Comparison of ENCODE assay signal across 12 cellular contexts in the genomic region with DNA sequence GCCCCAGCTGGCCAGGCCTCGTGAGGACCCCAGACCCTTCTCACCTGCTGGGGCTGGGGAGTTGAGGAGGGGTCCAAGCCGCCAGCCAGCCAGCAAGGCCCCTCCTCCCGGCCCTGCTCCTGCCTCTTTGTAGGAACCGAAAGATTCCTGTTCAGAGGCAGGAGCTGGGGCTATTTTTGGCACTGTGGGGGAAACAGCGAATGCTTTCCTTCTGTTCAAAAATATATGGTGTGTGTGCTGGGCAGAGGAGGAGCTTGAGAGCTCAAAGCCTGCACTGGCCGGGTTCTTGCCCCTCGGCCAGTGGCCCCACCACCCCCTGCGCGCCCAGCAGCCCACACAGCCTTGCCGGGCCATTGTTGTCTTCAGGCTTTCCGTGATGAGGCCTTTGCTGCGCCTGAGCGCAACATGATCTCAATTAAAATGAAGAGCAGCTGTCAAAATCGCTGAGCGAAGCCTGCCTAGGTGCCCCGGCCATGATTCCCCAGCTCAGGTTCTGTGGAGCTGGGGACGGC. TPM values are rescaled to one million over a fixed set of nuclear protein-coding genes. Genes with fewer than 3 reads are reported as not detected.
DNase-seq lines count a peak whose midpoint lies in the region; FAIRE-seq and TF ChIP-seq lines count a peak whose summit lies in the region.
"Had no signal": no experiment of that assay in that cellular context is flagged by ENCODE, and none has a peak within 500 bp of the region (broad histone marks: within the 10 kb centered on the region; RNA-seq: fewer than 3 reads in every experiment).

No MANE protein-coding gene starts in this region.

- peaks cover 95% of the 10 kb centered on the region for H3K79me2 ChIP-seq in osteoblast (ENCODE audit: insufficient read depth, low read length)

- WGBS in esophagus squamous epithelium, 2 donors: 53% methylated on average over 7 of the region's 17 CpGs; no CpG with 5 or more reads in 1 of the 2 donors

- H3K4me1 ChIP-seq in esophagus squamous epithelium: peaks cover 35 to 90% (median 35%) of the 10 kb centered on the region in 3 donors
- H3K4me1 ChIP-seq in osteoblast (ENCODE audit: insufficient read depth, low read length): peaks cover 55% of the 10 kb centered on the region

- no peak for FAIRE-seq in RCC 7860 (lab: Jason Lieb, UNC)
- FAIRE-seq: endothelial cell of umbilical vein, GM12892 had no signal

- H3K4me3 ChIP-seq in BJ (ENCODE audit: low read depth, low read length) (0 out of 2 replicates have a peak overlapping the region, but pooled peaks have one; percentile 9), esophagus squamous epithelium (peak overlapping the region in 1 of 4 donors; percentile 9), osteoblast (ENCODE audit: insufficient read depth, low read length) (peak overlapping the region; percentile 37)

- H3K36me3 ChIP-seq in BJ (ENCODE audit: control insufficient read depth, insufficient read depth, low read length): no peaks in the 10 kb centered on the region; the same call in none of the 2 replicates
- no peaks in the 10 kb centered on the region for H3K36me3 ChIP-seq in esophagus squamous epithelium
- no peaks in the 10 kb centered on the region for H3K36me3 ChIP-seq in osteoblast (ENCODE audit: insufficient read depth, low read length)

- H3K27me3 ChIP-seq in BJ (ENCODE audit: control insufficient read depth, insufficient read depth, low read length) (no peaks in the 10 kb centered on the region), esophagus squamous epithelium (no peaks in the 10 kb centered on the region), osteoblast (ENCODE audit: insufficient read depth, low read length) (no peaks in the 10 kb centered on the region)

- DNase-seq in BJ (ENCODE audit: low read depth): no peak
- no peak for DNase-seq in RWPE1 (ENCODE audit: low spot score)
- no peak for DNase-seq in esophagus squamous epithelium (lab: John Stamatoyannopoulos, UW)
- peak; percentile 95 for DNase-seq in osteoblast (ENCODE audit: insufficient read length, low spot score, missing footprints)
- DNase-seq in 8988T: no peak
- no peak for DNase-seq in erythroblast (lab: John Stamatoyannopoulos, UW)
- no peak for DNase-seq in NCI-H2081 (lab: John Stamatoyannopoulos, UW)
- no peak for DNase-seq in RCC 7860 (ENCODE audit: low spot score)
- DNase-seq: activated T-cell treated with anti-CD3 and anti-CD28 coated beads, Interleukin-2, amount 50 U/mL, for 72 hours had no signal

- H2AFZ ChIP-seq in osteoblast (ENCODE audit: low read length): no peak overlapping the region

- TF ChIP-seq POLR2A in esophagus squamous epithelium (IDR thresholded peaks at IDR 0.05): no peak
- no peak for TF ChIP-seq POLR2A in erythroblast (IDR thresholded peaks at IDR 0.05; ENCODE audit: low read length)

- intact Hi-C loops in esophagus squamous epithelium (cut with DNase I): no loop called here

- TF ChIP-seq CTCF in BJ (IDR thresholded peaks at IDR 0.05; ENCODE audit: insufficient read depth, low read depth, low read length) (no peak), RWPE1 (conservative IDR thresholded peaks at IDR 0.05; ENCODE audit: low read depth) (no peak), esophagus squamous epithelium (IDR thresholded peaks at IDR 0.05) (no peak), osteoblast (IDR thresholded peaks at IDR 0.05; ENCODE audit: extremely low read depth, low read depth, low read length) (no peak)

- peaks cover 54% of the 10 kb centered on the region for H4K20me1 ChIP-seq in osteoblast (ENCODE audit: insufficient read depth, low read length)

- CTCF ChIA-PET in BJ (lab: Yijun Ruan, JAX) (interaction anchor here (0.7 to 1.4 kb wide), 5 partner anchors 10 to 88 kb away, joined by 3 to 6 read pairs (median 4); no protein-coding TSS in a partner anchor), RWPE1 (lab: Yijun Ruan, JAX) (interaction anchor here (0.6 to 1.9 kb wide), 2 partner anchors 51 to 61 kb away, joined by 3 to 7 read pairs; no protein-coding TSS in a partner anchor)

- H3K9me3 ChIP-seq in esophagus squamous epithelium: no peaks in the 10 kb centered on the region
- H3K9me3 ChIP-seq in osteoblast (ENCODE audit: low read depth, low read length): no peaks in the 10 kb centered on the region

- POLR2A ChIA-PET in BJ (lab: Charles Lee): no interaction called here
- POLR2A ChIA-PET in RWPE1 (lab: Yijun Ruan, JAX; ENCODE audit: low non-redundant PET): no interaction called here

- peak overlapping the region; percentile 74 for H3K27ac ChIP-seq in RWPE1
- H3K27ac ChIP-seq in esophagus squamous epithelium: peak overlapping the region; percentile 81 to 94 (median 90)
- peak overlapping the region; percentile 58 for H3K27ac ChIP-seq in osteoblast (ENCODE audit: low read depth, low read length)

- H3K4me2 ChIP-seq in osteoblast (ENCODE audit: insufficient read depth, low read length): peak overlapping the region; percentile 54

RNA-seq across cellular contexts. Expression of a gene that starts 13.3 kb away (rescaled TPM):
- 54.4 and 67.7 TPM in 2 replicates for polyA plus RNA-seq in BJ (2011; rRNA removed)
- polyA minus RNA-seq in BJ (2011; rRNA and poly(A)+ RNA removed): 37.3 and 62.4 TPM in 2 replicates
- total RNA-seq in esophagus squamous epithelium: 10 to 100 TPM in 3 of 4 donors, 1 to 10 TPM in 1; 9.3 to 31.3 (median 15.2) TPM
- 43.0 and 49.9 TPM in 2 replicates for total RNA-seq in osteoblast
- polyA plus RNA-seq: CD14-positive monocyte had no signal
